In the genomic region with DNA sequence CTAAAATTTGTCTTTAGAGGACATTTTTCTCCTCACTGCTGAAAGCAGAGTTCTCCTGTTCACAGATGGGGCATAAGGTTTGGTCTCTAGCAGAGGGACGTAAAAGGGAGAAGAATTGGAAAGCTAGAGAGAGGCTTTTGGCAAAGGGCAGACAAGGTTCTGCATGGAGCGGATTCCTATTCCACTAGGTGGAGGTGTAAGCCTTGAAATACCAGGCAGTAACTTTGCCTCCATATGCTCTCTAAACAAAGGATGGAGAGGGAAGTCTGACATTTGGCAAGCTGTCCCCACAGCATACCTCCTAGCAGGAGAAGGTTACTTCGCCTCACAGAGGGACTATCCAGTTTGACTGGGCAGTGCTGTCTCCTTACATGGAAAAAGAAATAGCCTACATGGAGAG, we compare ENCODE assay signal across 15 cellular contexts.
"Had no signal": no experiment of that assay in that cellular context is flagged by ENCODE, and none has a peak within 500 bp of the region (broad histone marks: within the 10 kb centered on the region; RNA-seq: fewer than 3 reads in every experiment).

No MANE protein-coding gene starts in this region.

- H3K9me3 ChIP-seq: thyroid gland had no signal

- H3K27ac ChIP-seq: esophagus muscularis mucosa, heart right ventricle, thyroid gland had no signal

- H3K4me1 ChIP-seq: esophagus muscularis mucosa, heart right ventricle, thyroid gland had no signal

- FAIRE-seq: endothelial cell of umbilical vein had no signal

- DNase-seq: activated CD4-positive, alpha-beta T cell treated with anti-CD3 and anti-CD28 coated beads, Interleukin-2, amount 50 U/mL, for 4 hours; activated effector memory CD4-positive, alpha-beta T cell treated with anti-CD3 and anti-CD28 coated beads, Interleukin-2, amount 50 U/mL, for 16 hours; activated T-cell treated with anti-CD3 and anti-CD28 coated beads, Interleukin-2, amount 50 U/mL, for 72 hours; effector CD8-positive, alpha-beta T cell; heart right ventricle; left ventricle myocardium superior; occipital lobe; retina; stimulated activated CD4-positive, alpha-beta T cell treated with anti-CD3 and anti-CD28 coated beads, Interleukin-12 subunit alpha, Interleukin-12 subunit beta, amount 100 ng/mL, for 4 hours; stimulated activated CD4-positive, alpha-beta T cell treated with anti-CD3 and anti-CD28 coated beads, Interleukin-1b, Interleukin-23, amount 100 ng/mL, for 48 hours; stimulated activated CD8-positive, alpha-beta memory T cell treated with anti-CD3 and anti-CD28 coated beads, Interleukin-4, amount 100 ng/mL, for 48 hours; stimulated activated naive CD4-positive, alpha-beta T cell; thyroid gland had no signal

- ATAC-seq: activated T-cell treated with anti-CD3 and anti-CD28 coated beads, Interleukin-2, amount 50 U/mL, for 72 hours; heart right ventricle; left ventricle myocardium superior had no signal

- H3K36me3 ChIP-seq: esophagus muscularis mucosa, heart right ventricle, thyroid gland had no signal

- H3K27me3 ChIP-seq: esophagus muscularis mucosa, thyroid gland had no signal

- H3K4me3 ChIP-seq: esophagus muscularis mucosa, heart right ventricle, thyroid gland had no signal
